Comparison of ENCODE assay signal across 10 cellular contexts in the genomic region with DNA sequence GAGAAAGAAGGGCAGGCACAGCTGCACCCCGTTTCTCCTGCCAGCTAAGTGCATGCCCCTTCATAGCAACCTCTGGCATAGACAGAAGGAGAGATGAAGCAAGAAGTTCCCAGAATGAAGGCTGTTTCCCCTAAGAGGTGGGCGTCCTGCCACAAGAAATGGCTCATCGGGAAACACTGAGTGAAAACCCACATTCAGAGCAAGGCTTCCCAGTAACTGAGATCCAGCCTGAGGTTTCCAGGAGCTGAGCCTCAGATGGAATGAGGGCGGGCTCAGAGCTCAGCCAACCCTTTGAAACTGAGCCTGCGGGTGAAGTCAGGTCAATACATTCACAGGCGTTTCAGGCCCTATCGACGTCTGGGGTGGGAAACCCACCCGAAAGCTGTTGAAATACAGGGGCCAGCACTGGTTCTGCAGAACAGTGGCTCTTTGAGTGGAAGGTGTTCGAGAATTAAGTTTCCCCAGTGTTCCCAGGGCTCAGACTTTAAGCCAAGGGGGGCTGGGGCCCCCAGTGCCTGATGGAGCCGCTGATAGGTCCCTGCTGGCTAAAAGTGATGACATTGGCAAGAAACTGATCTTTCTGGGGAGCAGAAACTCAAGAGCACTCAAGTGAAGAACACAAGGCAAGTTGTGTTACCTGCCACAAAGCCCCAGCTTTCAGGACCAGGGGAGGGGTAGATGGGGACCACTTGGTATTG.
DNase-seq lines count a peak whose midpoint lies in the region; ATAC-seq and TF ChIP-seq lines count a peak whose summit lies in the region.
"Had no signal": no experiment of that assay in that cellular context is flagged by ENCODE, and none has a peak within 500 bp of the region (broad histone marks: within the 10 kb centered on the region; RNA-seq: fewer than 3 reads in every experiment).

No MANE protein-coding gene starts in this region.

- H3K4me3 Mint-ChIP-seq in natural killer cell: no peak overlapping the region
- H3K4me3 Mint-ChIP-seq: stimulated activated memory B cell treated with anti-CD40 and anti-IgM and Interleukin-4, amounts not matched to agents 10 μg/mL and 1 μg/mL and 100 μg/mL, for 72 hours had no signal

- 47% methylated on average over 11 of the region's 11 CpGs for WGBS in prostate gland

- intact Hi-C loops in ascending aorta (cut with DNase I) (loop anchor here (5.0 to 10.0 kb wide), 2 partner anchors 242 to 521 kb away; a partner anchor contains a TSS), prostate gland (cut with DNase I) (no loop called here), natural killer cell (cut with micrococcal nuclease) (no loop called here)

- no peak for TF ChIP-seq POLR2A in prostate gland (IDR thresholded peaks at IDR 0.05)

- ATAC-seq in natural killer cell: no peak
- ATAC-seq: stimulated activated memory B cell treated with anti-CD40 and anti-IgM and Interleukin-4, amounts not matched to agents 10 μg/mL and 1 μg/mL and 100 μg/mL, for 72 hours had no signal

- no peak for TF ChIP-seq CTCF in ascending aorta (IDR thresholded peaks at IDR 0.05)
- no peak for TF ChIP-seq CTCF in prostate gland (IDR thresholded peaks at IDR 0.05)
- TF ChIP-seq CTCF in natural killer cell (IDR thresholded peaks at IDR 0.05): no peak

- H3K36me3 ChIP-seq in ascending aorta: no peaks in the 10 kb centered on the region
- no peaks in the 10 kb centered on the region for H3K36me3 ChIP-seq in prostate gland

- no peak overlapping the region for H3K27ac Mint-ChIP-seq in natural killer cell
- H3K27ac Mint-ChIP-seq: stimulated activated memory B cell treated with anti-CD40 and anti-IgM and Interleukin-4, amounts not matched to agents 10 μg/mL and 1 μg/mL and 100 μg/mL, for 72 hours had no signal

- H3K27me3 Mint-ChIP-seq in natural killer cell (ENCODE audit: low read depth in 2 of 2): peaks cover 10 to 15% of the 10 kb centered on the region in 2 donors

- H3K9me3 ChIP-seq in ascending aorta (no peaks in the 10 kb centered on the region), prostate gland (no peaks in the 10 kb centered on the region)

- no peak overlapping the region for H3K4me3 ChIP-seq in ascending aorta
- H3K4me3 ChIP-seq in prostate gland: no peak overlapping the region

- peaks cover 0 to 5% of the 10 kb centered on the region in 2 donors for H3K4me1 ChIP-seq in ascending aorta
- no peaks in the 10 kb centered on the region for H3K4me1 ChIP-seq in prostate gland (replicated peaks)

- H3K9me3 Mint-ChIP-seq in natural killer cell: no peaks in the 10 kb centered on the region
- H3K9me3 Mint-ChIP-seq: stimulated activated memory B cell treated with anti-CD40 and anti-IgM and Interleukin-4, amounts not matched to agents 10 μg/mL and 1 μg/mL and 100 μg/mL, for 72 hours had no signal

- DNase-seq in C1 segment of cervical spinal cord (lab: John Stamatoyannopoulos, UW) (peak in 10 of 14 donors; percentile 8 to 82 (median 52)), ascending aorta (ENCODE audit: low spot score in 2 of 2) (peak in 1 of 2 donors; percentile 89), hypothalamus (lab: John Stamatoyannopoulos, UW) (peak in 32 of 51 donors; percentile 22 to 80 (median 57)), prostate gland (ENCODE audit: low spot score) (peak; percentile 38), T1000 (lab: John Stamatoyannopoulos, UW) (no peak), natural killer cell (no peak), COLO668 (lab: John Stamatoyannopoulos, UW; ENCODE audit: unreplicated experiment) (no peak), NCI-H446 treated with DMSO at 0.1 percent for 48 hours (lab: John Stamatoyannopoulos, UW) (no peak)
- DNase-seq: activated naive CD4-positive, alpha-beta T cell had no signal

- H3K27ac ChIP-seq in ascending aorta (peak overlapping the region; percentile 39 to 53), prostate gland (peak overlapping the region; percentile 12 to 37)

- peaks cover 9 to 12% of the 10 kb centered on the region in 2 donors for H3K4me1 Mint-ChIP-seq in natural killer cell
- H3K4me1 Mint-ChIP-seq: stimulated activated memory B cell treated with anti-CD40 and anti-IgM and Interleukin-4, amounts not matched to agents 10 μg/mL and 1 μg/mL and 100 μg/mL, for 72 hours had no signal

- H3K27me3 ChIP-seq in ascending aorta (no peaks in the 10 kb centered on the region), prostate gland (replicated peaks; ENCODE audit: insufficient read depth) (no peaks in the 10 kb centered on the region)

- no peaks in the 10 kb centered on the region for H3K36me3 Mint-ChIP-seq in natural killer cell
- H3K36me3 Mint-ChIP-seq: stimulated activated memory B cell treated with anti-CD40 and anti-IgM and Interleukin-4, amounts not matched to agents 10 μg/mL and 1 μg/mL and 100 μg/mL, for 72 hours had no signal

Comparison
In these comparisons a context has a peak if more than half of its experiments do, and no peak if none do; other contexts are left out.
1. DNase-seq: peak in C1 segment of cervical spinal cord (10 of 14), hypothalamus (32 of 51) and prostate gland (single experiment); none in T1000 (single experiment), natural killer cell (single experiment), COLO668 (single experiment) and NCI-H446 treated with DMSO at 0.1 percent for 48 hours (single experiment).